Comparison of ENCODE assay signal across 8 cellular contexts in genomic region chr1:33429846-33430750, GRCh38. TPM values are rescaled to one million over a fixed set of nuclear protein-coding genes. Genes with fewer than 3 reads are reported as not detected.
DNase-seq lines count a peak whose midpoint lies in the region; ATAC-seq, FAIRE-seq and TF ChIP-seq lines count a peak whose summit lies in the region.

No MANE protein-coding gene starts in this region.

- TF ChIP-seq CTCF in Panc1 (IDR thresholded peaks at IDR 0.05) = no peak
- TF ChIP-seq CTCF in upper lobe of left lung (IDR thresholded peaks at IDR 0.05) = no peak

- CTCF ChIA-PET in Panc1 (lab: Charles Lee) = no interaction called here

- WGBS in ectodermal cell, 2 experiments = 2% methylated on average over 64 to 66 of the region's 66 CpGs
- 14 to 32% methylated on average over 16 to 35 of the region's 66 CpGs for WGBS in upper lobe of left lung, 2 donors

- TF ChIP-seq POLR2A in upper lobe of left lung (IDR thresholded peaks at IDR 0.05) = no peak

- BruUV-seq in Panc1 (replicated peaks; lab: Mats Ljungman, UMichigan) = no TSS peak

- no peak for FAIRE-seq in GM19239 (lab: Jason Lieb, UNC)

- DNase-seq in AG08396 (ENCODE audit: low spot score) (peak; percentile 79), Panc1 (ENCODE audit: low read depth, low spot score) (no peak), upper lobe of left lung (peak in 1 of 2 donors; percentile 25), GM19239 (ENCODE audit: insufficient read length, low spot score) (no peak)

- ATAC-seq in GM18907 (IDR thresholded peaks at IDR 0.05; ENCODE audit: unreplicated experiment) = peak; percentile 5
- peak; percentile 39 for ATAC-seq in Panc1
- ATAC-seq in upper lobe of left lung (ENCODE audit: low FRiP score in 2 of 2) = peak in 1 of 2 donors; percentile 43
- no peak for ATAC-seq in GM21825 (IDR thresholded peaks at IDR 0.05; ENCODE audit: unreplicated experiment)

- intact Hi-C loops in Panc1 (cut with micrococcal nuclease; ENCODE audit: unreplicated experiment) = no loop called here

- H3K27me3 ChIP-seq in Panc1 (ENCODE audit: control insufficient read depth, insufficient read depth, low read length) (peaks cover 9% of the 10 kb centered on the region), ectodermal cell (ENCODE audit: control insufficient read depth, insufficient read depth, low read length, poor library complexity, severe bottlenecking) (peaks cover 17% of the 10 kb centered on the region), mononuclear cell (ENCODE audit: insufficient read depth, low read length) (peaks cover 16% of the 10 kb centered on the region), upper lobe of left lung (peaks cover 0 to 6% (median 0%) of the 10 kb centered on the region in 4 donors)

- POLR2A ChIA-PET in Panc1 (lab: Charles Lee) = no interaction called here

- H3K4me3 ChIP-seq in Panc1 (ENCODE audit: low read depth in 2 of 2, low read length in 2 of 2) (peak overlapping the region; percentile 55 to 60), ectodermal cell (ENCODE audit: insufficient read depth, low read depth, low read length) (peak overlapping the region; percentile 64), mononuclear cell (ENCODE audit: low read length) (peak overlapping the region; percentile 46), upper lobe of left lung (peak overlapping the region; percentile 37 to 97 (median 78))

- peaks cover 9% of the 10 kb centered on the region for H3K4me1 ChIP-seq in Panc1 (ENCODE audit: control insufficient read depth, insufficient read depth, low read length)
- peaks cover 15% of the 10 kb centered on the region for H3K4me1 ChIP-seq in ectodermal cell (ENCODE audit: control insufficient read depth, insufficient read depth, low read length)
- H3K4me1 ChIP-seq in mononuclear cell (ENCODE audit: insufficient read depth, low read length) = peaks cover 36% of the 10 kb centered on the region
- H3K4me1 ChIP-seq in upper lobe of left lung = peaks cover 14 to 35% (median 25%) of the 10 kb centered on the region in 4 donors

- H3K36me3 ChIP-seq in Panc1 (ENCODE audit: control insufficient read depth, insufficient read depth, low read length) = peaks cover 6% of the 10 kb centered on the region; the same call in 1 of the 2 replicates
- H3K36me3 ChIP-seq in ectodermal cell (ENCODE audit: control insufficient read depth, insufficient read depth, low read length) = no peaks in the 10 kb centered on the region
- H3K36me3 ChIP-seq in upper lobe of left lung = no peaks in the 10 kb centered on the region

- in situ Hi-C loops in Panc1 (cut with HindIII; ENCODE audit: low pct_unique_long_range_greater_than_20kb, low sequenced_read_pairs) = no loop called here

- H3K27ac ChIP-seq in Panc1 (ENCODE audit: low read length) (no peak overlapping the region), ectodermal cell (ENCODE audit: insufficient read depth, low read depth, low read length, poor library complexity, severe bottlenecking) (no peak overlapping the region), upper lobe of left lung (peak overlapping the region; percentile 40 to 79 (median 50))

- TF ChIP-seq EP300 in upper lobe of left lung (IDR thresholded peaks at IDR 0.05) = no peak

- H3K9me3 ChIP-seq in Panc1 (ENCODE audit: control insufficient read depth, insufficient read depth, low read depth, low read length) = no peaks in the 10 kb centered on the region
- H3K9me3 ChIP-seq in ectodermal cell (ENCODE audit: control insufficient read depth, low read length) = no peaks in the 10 kb centered on the region
- H3K9me3 ChIP-seq in mononuclear cell (ENCODE audit: low read depth, low read length) = no peaks in the 10 kb centered on the region
- H3K9me3 ChIP-seq in upper lobe of left lung = no peaks in the 10 kb centered on the region

RNA-seq across cellular contexts. Expression of gene PHC2, which starts 0.8 kb away (rescaled TPM):
- 122 TPM for total RNA-seq in Panc1 (2021; ENCODE audit: unreplicated experiment)
- polyA plus RNA-seq in Panc1 (2012; ENCODE audit: insufficient read length) = 127 TPM
- 162 TPM for polyA plus RNA-seq in ectodermal cell (2013, experiment 1 of 4)
- polyA plus RNA-seq in ectodermal cell (2013, experiment 2 of 4) = 194 TPM
- polyA plus RNA-seq in ectodermal cell (2013, experiment 3 of 4) = 130 TPM
- 143 TPM for polyA plus RNA-seq in ectodermal cell (2013, experiment 4 of 4)
- 55.6 TPM for total RNA-seq in mononuclear cell
- 100 to 1,000 TPM; 103 to 173 (median 129) TPM for total RNA-seq in upper lobe of left lung

RNA-seq across cellular contexts. Expression of gene ZSCAN20, which starts 42.3 kb away (rescaled TPM):
- total RNA-seq in Panc1 (2021; ENCODE audit: unreplicated experiment) (6.9 TPM), mononuclear cell (0.10 TPM), upper lobe of left lung (1 to 10 TPM; 2.2 to 5.6 (median 4.8) TPM)
- 2.6 TPM for polyA plus RNA-seq in Panc1 (2012; ENCODE audit: insufficient read length)
- 5.3 TPM for polyA plus RNA-seq in ectodermal cell (2013, experiment 1 of 4)
- 5.7 TPM for polyA plus RNA-seq in ectodermal cell (2013, experiment 2 of 4)
- 4.9 TPM for polyA plus RNA-seq in ectodermal cell (2013, experiment 3 of 4)
- polyA plus RNA-seq in ectodermal cell (2013, experiment 4 of 4) = 5.4 TPM

Comparison
In these comparisons a context has a peak if more than half of its experiments do, and no peak if none do; other contexts are left out.
1. H3K27ac ChIP-seq: peak in upper lobe of left lung (4 of 4); none in Panc1 (single experiment) and ectodermal cell (single experiment).
2. Peak in every context shown above with its lines, with median percentiles within 50 percentile points of each other: H3K4me3 ChIP-seq.